Comparison of ENCODE assay signal across 1 cellular context in the genomic region with DNA sequence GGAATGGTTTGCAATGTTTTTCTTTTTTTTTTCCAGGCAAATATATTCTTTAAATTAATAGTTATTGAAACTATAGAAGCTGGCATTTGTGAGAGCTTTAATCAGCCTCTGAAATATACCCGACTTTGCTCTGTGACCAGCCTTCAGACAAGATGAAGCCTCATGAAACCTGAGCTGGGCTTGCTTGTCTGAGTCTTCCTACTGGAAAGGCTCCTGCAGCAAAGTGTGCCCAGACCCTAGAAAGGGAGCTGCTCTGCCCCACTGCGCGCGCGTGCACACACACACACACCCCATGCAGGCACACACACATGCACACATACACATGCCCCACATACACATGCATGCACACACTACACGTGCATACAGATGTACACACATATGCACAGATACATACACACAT.
TF ChIP-seq lines count a peak whose summit lies in the region.

No MANE protein-coding gene starts in this region.

TF ChIP-seq in SK-N-SH treated with all-trans-retinoic acid at 6 μM for 48 hours, 23 proteins besides CTCF, POLR2A, EP300 and RAD21 (continued from another document):
- TF ChIP-seq, protein P1, sequence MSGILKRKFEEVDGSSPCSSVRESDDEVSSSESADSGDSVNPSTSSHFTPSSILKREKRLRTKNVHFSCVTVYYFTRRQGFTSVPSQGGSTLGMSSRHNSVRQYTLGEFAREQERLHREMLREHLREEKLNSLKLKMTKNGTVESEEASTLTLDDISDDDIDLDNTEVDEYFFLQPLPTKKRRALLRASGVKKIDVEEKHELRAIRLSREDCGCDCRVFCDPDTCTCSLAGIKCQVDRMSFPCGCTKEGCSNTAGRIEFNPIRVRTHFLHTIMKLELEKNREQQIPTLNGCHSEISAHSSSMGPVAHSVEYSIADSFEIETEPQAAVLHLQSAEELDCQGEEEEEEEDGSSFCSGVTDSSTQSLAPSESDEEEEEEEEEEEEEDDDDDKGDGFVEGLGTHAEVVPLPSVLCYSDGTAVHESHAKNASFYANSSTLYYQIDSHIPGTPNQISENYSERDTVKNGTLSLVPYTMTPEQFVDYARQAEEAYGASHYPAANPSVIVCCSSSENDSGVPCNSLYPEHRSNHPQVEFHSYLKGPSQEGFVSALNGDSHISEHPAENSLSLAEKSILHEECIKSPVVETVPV (CRISPR knock-in tag; IDR thresholded peaks at IDR 0.05), result no peak
- no peak for TF ChIP-seq ZFP3 (CRISPR knock-in tag; IDR thresholded peaks at IDR 0.05)
- no peak for TF ChIP-seq ARNTL (CRISPR knock-in tag; IDR thresholded peaks at IDR 0.05; ENCODE audit: borderline replicate concordance, low read depth)
- TF ChIP-seq, protein P2, sequence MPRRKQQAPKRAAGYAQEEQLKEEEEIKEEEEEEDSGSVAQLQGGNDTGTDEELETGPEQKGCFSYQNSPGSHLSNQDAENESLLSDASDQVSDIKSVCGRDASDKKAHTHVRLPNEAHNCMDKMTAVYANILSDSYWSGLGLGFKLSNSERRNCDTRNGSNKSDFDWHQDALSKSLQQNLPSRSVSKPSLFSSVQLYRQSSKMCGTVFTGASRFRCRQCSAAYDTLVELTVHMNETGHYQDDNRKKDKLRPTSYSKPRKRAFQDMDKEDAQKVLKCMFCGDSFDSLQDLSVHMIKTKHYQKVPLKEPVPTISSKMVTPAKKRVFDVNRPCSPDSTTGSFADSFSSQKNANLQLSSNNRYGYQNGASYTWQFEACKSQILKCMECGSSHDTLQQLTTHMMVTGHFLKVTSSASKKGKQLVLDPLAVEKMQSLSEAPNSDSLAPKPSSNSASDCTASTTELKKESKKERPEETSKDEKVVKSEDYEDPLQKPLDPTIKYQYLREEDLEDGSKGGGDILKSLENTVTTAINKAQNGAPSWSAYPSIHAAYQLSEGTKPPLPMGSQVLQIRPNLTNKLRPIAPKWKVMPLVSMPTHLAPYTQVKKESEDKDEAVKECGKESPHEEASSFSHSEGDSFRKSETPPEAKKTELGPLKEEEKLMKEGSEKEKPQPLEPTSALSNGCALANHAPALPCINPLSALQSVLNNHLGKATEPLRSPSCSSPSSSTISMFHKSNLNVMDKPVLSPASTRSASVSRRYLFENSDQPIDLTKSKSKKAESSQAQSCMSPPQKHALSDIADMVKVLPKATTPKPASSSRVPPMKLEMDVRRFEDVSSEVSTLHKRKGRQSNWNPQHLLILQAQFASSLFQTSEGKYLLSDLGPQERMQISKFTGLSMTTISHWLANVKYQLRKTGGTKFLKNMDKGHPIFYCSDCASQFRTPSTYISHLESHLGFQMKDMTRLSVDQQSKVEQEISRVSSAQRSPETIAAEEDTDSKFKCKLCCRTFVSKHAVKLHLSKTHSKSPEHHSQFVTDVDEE (CRISPR knock-in tag; IDR thresholded peaks at IDR 0.05), result no peak
- TF ChIP-seq PPARA (CRISPR knock-in tag; IDR thresholded peaks at IDR 0.05; ENCODE audit: borderline replicate concordance), result no peak
- TF ChIP-seq ZFP30 (CRISPR knock-in tag; IDR thresholded peaks at IDR 0.05), result no peak
- no peak for TF ChIP-seq CSDC2 (CRISPR knock-in tag; IDR thresholded peaks at IDR 0.05)
- no peak for TF ChIP-seq ESRRG (CRISPR knock-in tag; IDR thresholded peaks at IDR 0.05)
- no peak for TF ChIP-seq SNAI2 (CRISPR knock-in tag; IDR thresholded peaks at IDR 0.05)
TF ChIP-seq in SK-N-SH treated with all-trans-retinoic acid at 6 μM for 48 hours: peak in this region for 0.
